ENCODE assay signal across 1 cellular context in the genomic region with DNA sequence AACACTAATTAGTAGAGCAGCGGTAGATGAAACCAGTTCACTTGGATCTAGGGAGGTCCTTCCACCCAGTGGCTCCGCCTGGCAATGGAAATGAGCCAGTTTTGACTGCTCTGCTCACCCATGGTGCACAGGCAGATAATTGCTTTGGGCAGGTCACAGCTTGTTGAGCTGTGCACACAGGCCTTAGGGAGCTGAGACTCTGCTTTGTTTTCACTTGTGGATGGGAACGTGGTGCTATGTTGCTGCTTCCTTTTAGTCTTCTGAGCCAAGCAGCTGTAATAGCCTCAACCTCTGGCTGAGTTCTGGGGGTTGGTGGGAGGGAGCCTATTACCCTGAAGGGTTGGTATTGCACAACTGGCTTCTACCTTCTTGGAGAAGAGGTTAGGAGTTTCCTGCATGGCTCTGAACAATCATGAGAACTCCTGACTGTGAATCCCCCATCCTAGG.
TF ChIP-seq lines count a peak whose summit lies in the region.

No MANE protein-coding gene starts in this region.

TF ChIP-seq in HEK293, 187 proteins besides CTCF, POLR2A, EP300 and RAD21 (continued from another document and continues in another):
- TF ChIP-seq, protein P1, sequence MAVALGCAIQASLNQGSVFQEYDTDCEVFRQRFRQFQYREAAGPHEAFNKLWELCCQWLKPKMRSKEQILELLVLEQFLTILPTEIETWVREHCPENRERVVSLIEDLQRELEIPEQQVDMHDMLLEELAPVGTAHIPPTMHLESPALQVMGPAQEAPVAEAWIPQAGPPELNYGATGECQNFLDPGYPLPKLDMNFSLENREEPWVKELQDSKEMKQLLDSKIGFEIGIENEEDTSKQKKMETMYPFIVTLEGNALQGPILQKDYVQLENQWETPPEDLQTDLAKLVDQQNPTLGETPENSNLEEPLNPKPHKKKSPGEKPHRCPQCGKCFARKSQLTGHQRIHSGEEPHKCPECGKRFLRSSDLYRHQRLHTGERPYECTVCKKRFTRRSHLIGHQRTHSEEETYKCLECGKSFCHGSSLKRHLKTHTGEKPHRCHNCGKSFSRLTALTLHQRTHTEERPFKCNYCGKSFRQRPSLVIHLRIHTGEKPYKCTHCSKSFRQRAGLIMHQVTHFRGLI (tag by site-specific recombination; IDR thresholded peaks at IDR 0.05) = no peak; the same call in 1 of the 2 replicates
- TF ChIP-seq SCRT1 (tag by site-specific recombination; IDR thresholded peaks at IDR 0.05; ENCODE audit: borderline replicate concordance) = peak; percentile 97
- no peak for TF ChIP-seq KLF8 (tag by site-specific recombination; IDR thresholded peaks at IDR 0.05)
- no peak for TF ChIP-seq ZNF677 (tag by site-specific recombination; IDR thresholded peaks at IDR 0.05)
- TF ChIP-seq ZNF239 (tag by site-specific recombination; IDR thresholded peaks at IDR 0.05) = no peak
- TF ChIP-seq ZNF341 (tag by site-specific recombination; IDR thresholded peaks at IDR 0.05; ENCODE audit: low read depth) = peak; percentile 81
- TF ChIP-seq OVOL3 (tag by site-specific recombination; IDR thresholded peaks at IDR 0.05) = no peak
- TF ChIP-seq YY2 (tag by site-specific recombination; IDR thresholded peaks at IDR 0.05) = no peak
- no peak for TF ChIP-seq KLF16 (tag by site-specific recombination; IDR thresholded peaks at IDR 0.05)
- peak; percentile 49; the same call in 1 of the 2 replicates for TF ChIP-seq ZNF324 (tag by site-specific recombination; IDR thresholded peaks at IDR 0.05)
- TF ChIP-seq, protein P2, sequence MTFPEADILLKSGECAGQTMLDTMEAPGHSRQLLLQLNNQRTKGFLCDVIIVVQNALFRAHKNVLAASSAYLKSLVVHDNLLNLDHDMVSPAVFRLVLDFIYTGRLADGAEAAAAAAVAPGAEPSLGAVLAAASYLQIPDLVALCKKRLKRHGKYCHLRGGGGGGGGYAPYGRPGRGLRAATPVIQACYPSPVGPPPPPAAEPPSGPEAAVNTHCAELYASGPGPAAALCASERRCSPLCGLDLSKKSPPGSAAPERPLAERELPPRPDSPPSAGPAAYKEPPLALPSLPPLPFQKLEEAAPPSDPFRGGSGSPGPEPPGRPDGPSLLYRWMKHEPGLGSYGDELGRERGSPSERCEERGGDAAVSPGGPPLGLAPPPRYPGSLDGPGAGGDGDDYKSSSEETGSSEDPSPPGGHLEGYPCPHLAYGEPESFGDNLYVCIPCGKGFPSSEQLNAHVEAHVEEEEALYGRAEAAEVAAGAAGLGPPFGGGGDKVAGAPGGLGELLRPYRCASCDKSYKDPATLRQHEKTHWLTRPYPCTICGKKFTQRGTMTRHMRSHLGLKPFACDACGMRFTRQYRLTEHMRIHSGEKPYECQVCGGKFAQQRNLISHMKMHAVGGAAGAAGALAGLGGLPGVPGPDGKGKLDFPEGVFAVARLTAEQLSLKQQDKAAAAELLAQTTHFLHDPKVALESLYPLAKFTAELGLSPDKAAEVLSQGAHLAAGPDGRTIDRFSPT (tag by site-specific recombination; IDR thresholded peaks at IDR 0.05) = no peak
- no peak for TF ChIP-seq ZNF596 (tag by site-specific recombination; IDR thresholded peaks at IDR 0.05)
- TF ChIP-seq, protein P3, sequence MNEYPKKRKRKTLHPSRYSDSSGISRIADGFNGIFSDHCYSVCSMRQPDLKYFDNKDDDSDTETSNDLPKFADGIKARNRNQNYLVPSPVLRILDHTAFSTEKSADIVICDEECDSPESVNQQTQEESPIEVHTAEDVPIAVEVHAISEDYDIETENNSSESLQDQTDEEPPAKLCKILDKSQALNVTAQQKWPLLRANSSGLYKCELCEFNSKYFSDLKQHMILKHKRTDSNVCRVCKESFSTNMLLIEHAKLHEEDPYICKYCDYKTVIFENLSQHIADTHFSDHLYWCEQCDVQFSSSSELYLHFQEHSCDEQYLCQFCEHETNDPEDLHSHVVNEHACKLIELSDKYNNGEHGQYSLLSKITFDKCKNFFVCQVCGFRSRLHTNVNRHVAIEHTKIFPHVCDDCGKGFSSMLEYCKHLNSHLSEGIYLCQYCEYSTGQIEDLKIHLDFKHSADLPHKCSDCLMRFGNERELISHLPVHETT (tag by site-specific recombination; IDR thresholded peaks at IDR 0.05) = no peak
- TF ChIP-seq, protein P4, sequence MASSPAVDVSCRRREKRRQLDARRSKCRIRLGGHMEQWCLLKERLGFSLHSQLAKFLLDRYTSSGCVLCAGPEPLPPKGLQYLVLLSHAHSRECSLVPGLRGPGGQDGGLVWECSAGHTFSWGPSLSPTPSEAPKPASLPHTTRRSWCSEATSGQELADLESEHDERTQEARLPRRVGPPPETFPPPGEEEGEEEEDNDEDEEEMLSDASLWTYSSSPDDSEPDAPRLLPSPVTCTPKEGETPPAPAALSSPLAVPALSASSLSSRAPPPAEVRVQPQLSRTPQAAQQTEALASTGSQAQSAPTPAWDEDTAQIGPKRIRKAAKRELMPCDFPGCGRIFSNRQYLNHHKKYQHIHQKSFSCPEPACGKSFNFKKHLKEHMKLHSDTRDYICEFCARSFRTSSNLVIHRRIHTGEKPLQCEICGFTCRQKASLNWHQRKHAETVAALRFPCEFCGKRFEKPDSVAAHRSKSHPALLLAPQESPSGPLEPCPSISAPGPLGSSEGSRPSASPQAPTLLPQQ (tag by site-specific recombination; IDR thresholded peaks at IDR 0.05) = peak; percentile 64
- TF ChIP-seq ZNF24 (tag by site-specific recombination; IDR thresholded peaks at IDR 0.05) = peak; percentile 84
- TF ChIP-seq ZNF785 (tag by site-specific recombination; IDR thresholded peaks at IDR 0.05) = no peak
- TF ChIP-seq WT1 (tag by site-specific recombination; IDR thresholded peaks at IDR 0.05) = peak; percentile 76
- no peak for TF ChIP-seq ZNF473 (tag by site-specific recombination; IDR thresholded peaks at IDR 0.05)
- no peak for TF ChIP-seq ZNF654 (tag by site-specific recombination; IDR thresholded peaks at IDR 0.05; ENCODE audit: low read depth)
- TF ChIP-seq ZNF514 (tag by site-specific recombination; IDR thresholded peaks at IDR 0.05) = no peak
- TF ChIP-seq MYNN (tag by site-specific recombination; IDR thresholded peaks at IDR 0.05; ENCODE audit: borderline replicate concordance) = no peak
- TF ChIP-seq ZNF221 (tag by site-specific recombination; IDR thresholded peaks at IDR 0.05; ENCODE audit: borderline replicate concordance) = no peak
- TF ChIP-seq, protein P5, sequence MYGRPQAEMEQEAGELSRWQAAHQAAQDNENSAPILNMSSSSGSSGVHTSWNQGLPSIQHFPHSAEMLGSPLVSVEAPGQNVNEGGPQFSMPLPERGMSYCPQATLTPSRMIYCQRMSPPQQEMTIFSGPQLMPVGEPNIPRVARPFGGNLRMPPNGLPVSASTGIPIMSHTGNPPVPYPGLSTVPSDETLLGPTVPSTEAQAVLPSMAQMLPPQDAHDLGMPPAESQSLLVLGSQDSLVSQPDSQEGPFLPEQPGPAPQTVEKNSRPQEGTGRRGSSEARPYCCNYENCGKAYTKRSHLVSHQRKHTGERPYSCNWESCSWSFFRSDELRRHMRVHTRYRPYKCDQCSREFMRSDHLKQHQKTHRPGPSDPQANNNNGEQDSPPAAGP (tag by site-specific recombination; IDR thresholded peaks at IDR 0.05) = no peak
- no peak for TF ChIP-seq ZNF747 (tag by site-specific recombination; IDR thresholded peaks at IDR 0.05)
- TF ChIP-seq ZFHX2 (tag by site-specific recombination; conservative IDR thresholded peaks at IDR 0.05) = no peak
- TF ChIP-seq, protein P6, sequence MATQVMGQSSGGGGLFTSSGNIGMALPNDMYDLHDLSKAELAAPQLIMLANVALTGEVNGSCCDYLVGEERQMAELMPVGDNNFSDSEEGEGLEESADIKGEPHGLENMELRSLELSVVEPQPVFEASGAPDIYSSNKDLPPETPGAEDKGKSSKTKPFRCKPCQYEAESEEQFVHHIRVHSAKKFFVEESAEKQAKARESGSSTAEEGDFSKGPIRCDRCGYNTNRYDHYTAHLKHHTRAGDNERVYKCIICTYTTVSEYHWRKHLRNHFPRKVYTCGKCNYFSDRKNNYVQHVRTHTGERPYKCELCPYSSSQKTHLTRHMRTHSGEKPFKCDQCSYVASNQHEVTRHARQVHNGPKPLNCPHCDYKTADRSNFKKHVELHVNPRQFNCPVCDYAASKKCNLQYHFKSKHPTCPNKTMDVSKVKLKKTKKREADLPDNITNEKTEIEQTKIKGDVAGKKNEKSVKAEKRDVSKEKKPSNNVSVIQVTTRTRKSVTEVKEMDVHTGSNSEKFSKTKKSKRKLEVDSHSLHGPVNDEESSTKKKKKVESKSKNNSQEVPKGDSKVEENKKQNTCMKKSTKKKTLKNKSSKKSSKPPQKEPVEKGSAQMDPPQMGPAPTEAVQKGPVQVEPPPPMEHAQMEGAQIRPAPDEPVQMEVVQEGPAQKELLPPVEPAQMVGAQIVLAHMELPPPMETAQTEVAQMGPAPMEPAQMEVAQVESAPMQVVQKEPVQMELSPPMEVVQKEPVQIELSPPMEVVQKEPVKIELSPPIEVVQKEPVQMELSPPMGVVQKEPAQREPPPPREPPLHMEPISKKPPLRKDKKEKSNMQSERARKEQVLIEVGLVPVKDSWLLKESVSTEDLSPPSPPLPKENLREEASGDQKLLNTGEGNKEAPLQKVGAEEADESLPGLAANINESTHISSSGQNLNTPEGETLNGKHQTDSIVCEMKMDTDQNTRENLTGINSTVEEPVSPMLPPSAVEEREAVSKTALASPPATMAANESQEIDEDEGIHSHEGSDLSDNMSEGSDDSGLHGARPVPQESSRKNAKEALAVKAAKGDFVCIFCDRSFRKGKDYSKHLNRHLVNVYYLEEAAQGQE (tag by site-specific recombination; IDR thresholded peaks at IDR 0.05) = no peak
- TF ChIP-seq ZNF768 (tag by site-specific recombination; IDR thresholded peaks at IDR 0.05) = no peak
- TF ChIP-seq ZNF157 (tag by site-specific recombination; IDR thresholded peaks at IDR 0.05) = no peak
- peak; percentile 92 for TF ChIP-seq SP7 (tag by site-specific recombination; IDR thresholded peaks at IDR 0.05)
- TF ChIP-seq, protein P7, sequence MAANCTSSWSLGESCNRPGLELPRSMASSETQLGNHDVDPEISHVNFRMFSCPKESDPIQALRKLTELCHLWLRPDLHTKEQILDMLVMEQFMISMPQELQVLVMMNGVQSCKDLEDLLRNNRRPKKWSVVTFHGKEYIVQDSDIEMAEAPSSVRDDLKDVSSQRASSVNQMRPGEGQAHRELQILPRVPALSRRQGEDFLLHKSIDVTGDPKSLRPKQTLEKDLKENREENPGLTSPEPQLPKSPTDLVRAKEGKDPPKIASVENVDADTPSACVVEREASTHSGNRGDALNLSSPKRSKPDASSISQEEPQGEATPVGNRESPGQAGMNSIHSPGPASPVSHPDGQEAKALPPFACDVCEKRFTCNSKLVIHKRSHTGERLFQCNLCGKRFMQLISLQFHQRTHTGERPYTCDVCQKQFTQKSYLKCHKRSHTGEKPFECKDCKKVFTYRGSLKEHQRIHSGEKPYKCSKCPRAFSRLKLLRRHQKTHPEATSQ (tag by site-specific recombination; IDR thresholded peaks at IDR 0.05) = no peak
- TF ChIP-seq, protein P8, sequence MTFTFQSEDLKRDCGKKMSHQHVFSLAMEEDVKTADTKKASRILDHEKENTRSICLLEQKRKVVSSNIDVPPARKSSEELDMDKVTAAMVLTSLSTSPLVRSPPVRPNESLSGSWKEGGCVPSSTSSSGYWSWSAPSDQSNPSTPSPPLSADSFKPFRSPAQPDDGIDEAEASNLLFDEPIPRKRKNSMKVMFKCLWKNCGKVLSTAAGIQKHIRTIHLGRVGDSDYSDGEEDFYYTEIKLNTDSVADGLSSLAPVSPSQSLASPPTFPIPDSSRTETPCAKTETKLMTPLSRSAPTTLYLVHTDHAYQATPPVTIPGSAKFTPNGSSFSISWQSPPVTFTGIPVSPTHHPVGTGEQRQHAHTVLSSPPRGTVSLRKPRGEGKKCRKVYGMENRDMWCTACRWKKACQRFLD (tag by site-specific recombination; IDR thresholded peaks at IDR 0.05) = no peak
- TF ChIP-seq ZNF146 (tag by site-specific recombination; IDR thresholded peaks at IDR 0.05) = no peak
- peak; percentile 91 for TF ChIP-seq ZNF561 (tag by site-specific recombination; IDR thresholded peaks at IDR 0.05; ENCODE audit: borderline replicate concordance)
- no peak for TF ChIP-seq ZNF211 (tag by site-specific recombination; IDR thresholded peaks at IDR 0.05; ENCODE audit: low read depth)
- no peak for TF ChIP-seq ZNF175 (tag by site-specific recombination; IDR thresholded peaks at IDR 0.05)
- TF ChIP-seq BCL11A (tag by site-specific recombination; IDR thresholded peaks at IDR 0.05; ENCODE audit: low read depth) = no peak
- TF ChIP-seq, protein P9, sequence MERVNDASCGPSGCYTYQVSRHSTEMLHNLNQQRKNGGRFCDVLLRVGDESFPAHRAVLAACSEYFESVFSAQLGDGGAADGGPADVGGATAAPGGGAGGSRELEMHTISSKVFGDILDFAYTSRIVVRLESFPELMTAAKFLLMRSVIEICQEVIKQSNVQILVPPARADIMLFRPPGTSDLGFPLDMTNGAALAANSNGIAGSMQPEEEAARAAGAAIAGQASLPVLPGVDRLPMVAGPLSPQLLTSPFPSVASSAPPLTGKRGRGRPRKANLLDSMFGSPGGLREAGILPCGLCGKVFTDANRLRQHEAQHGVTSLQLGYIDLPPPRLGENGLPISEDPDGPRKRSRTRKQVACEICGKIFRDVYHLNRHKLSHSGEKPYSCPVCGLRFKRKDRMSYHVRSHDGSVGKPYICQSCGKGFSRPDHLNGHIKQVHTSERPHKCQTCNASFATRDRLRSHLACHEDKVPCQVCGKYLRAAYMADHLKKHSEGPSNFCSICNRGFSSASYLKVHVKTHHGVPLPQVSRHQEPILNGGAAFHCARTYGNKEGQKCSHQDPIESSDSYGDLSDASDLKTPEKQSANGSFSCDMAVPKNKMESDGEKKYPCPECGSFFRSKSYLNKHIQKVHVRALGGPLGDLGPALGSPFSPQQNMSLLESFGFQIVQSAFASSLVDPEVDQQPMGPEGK (tag by site-specific recombination; IDR thresholded peaks at IDR 0.05) = peak; percentile 74
- TF ChIP-seq YY1 (tag by site-specific recombination; IDR thresholded peaks at IDR 0.05) = no peak
- no peak for TF ChIP-seq ZNF585B (tag by site-specific recombination; IDR thresholded peaks at IDR 0.05)
- TF ChIP-seq, protein P10, sequence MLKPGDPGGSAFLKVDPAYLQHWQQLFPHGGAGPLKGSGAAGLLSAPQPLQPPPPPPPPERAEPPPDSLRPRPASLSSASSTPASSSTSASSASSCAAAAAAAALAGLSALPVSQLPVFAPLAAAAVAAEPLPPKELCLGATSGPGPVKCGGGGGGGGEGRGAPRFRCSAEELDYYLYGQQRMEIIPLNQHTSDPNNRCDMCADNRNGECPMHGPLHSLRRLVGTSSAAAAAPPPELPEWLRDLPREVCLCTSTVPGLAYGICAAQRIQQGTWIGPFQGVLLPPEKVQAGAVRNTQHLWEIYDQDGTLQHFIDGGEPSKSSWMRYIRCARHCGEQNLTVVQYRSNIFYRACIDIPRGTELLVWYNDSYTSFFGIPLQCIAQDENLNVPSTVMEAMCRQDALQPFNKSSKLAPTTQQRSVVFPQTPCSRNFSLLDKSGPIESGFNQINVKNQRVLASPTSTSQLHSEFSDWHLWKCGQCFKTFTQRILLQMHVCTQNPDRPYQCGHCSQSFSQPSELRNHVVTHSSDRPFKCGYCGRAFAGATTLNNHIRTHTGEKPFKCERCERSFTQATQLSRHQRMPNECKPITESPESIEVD (tag by site-specific recombination; IDR thresholded peaks at IDR 0.05) = 0 out of 2 replicates have a peak, but pooled peaks have one; percentile 8
- peak; percentile 72; the same call in 1 of the 2 replicates for TF ChIP-seq ZNF394 (tag by site-specific recombination; IDR thresholded peaks at IDR 0.05; ENCODE audit: borderline replicate concordance)
- TF ChIP-seq, protein P11, sequence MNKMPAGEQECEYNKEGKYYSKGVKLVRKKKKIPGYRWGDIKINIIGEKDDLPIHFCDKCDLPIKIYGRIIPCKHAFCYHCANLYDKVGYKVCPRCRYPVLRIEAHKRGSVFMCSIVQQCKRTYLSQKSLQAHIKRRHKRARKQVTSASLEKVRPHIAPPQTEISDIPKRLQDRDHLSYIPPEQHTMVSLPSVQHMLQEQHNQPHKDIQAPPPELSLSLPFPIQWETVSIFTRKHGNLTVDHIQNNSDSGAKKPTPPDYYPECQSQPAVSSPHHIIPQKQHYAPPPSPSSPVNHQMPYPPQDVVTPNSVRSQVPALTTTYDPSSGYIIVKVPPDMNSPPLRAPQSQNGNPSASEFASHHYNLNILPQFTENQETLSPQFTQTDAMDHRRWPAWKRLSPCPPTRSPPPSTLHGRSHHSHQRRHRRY (tag by site-specific recombination; IDR thresholded peaks at IDR 0.05) = no peak
